ENCODE assay signal across 16 cellular contexts in the genomic region with DNA sequence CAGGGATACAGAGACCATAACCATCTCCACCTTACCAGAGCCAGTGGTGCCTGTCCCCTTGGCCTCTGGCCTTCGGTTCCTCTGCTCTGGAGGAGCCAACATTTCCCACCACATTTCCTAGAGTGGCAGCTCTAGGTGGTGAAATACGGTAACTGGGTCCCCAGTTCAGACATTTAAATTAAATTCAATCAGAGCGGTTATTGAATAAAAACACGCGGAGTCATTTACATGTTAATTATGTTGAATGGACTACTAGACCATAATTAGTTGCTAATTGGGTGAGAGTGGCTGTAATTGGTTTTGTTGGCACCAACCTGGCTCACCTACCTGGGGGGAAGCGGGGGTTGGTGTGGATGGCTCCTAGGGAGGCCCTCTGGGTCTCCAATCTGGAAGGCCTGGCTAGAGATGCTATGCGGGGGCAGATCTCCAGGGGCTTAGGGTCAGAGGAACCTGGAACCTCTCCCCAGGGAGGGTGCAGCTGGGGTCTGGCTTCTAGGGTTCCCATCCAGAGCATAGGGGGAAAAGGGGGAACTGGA. TPM values are rescaled to one million over a fixed set of nuclear protein-coding genes. Genes with fewer than 3 reads are reported as not detected.
A peak's percentile ranks its signal among the peaks of the same experiment; 100 is the strongest.
DNase-seq lines count a peak whose midpoint lies in the region; ATAC-seq and TF ChIP-seq lines count a peak whose summit lies in the region.
"Had no signal": no experiment of that assay in that cellular context is flagged by ENCODE, and none has a peak within 500 bp of the region (broad histone marks: within the 10 kb centered on the region; RNA-seq: fewer than 3 reads in every experiment).

No MANE protein-coding gene starts in this region.

- intact Hi-C loops in left ventricle myocardium inferior (cut with micrococcal nuclease) (no loop called here), left cardiac atrium (cut with DNase I) (no loop called here), upper lobe of right lung (cut with DNase I) (no loop called here)

- peak overlapping the region; percentile 67 for H3K4me3 Mint-ChIP-seq in nephron progenitor cell
- no peak overlapping the region for H3K4me3 Mint-ChIP-seq in activated T-cell treated with anti-CD3 and anti-CD28 coated beads, Interleukin-2, amount 50 U/mL, for 24 hours

- no peaks in the 10 kb centered on the region for H3K9me3 Mint-ChIP-seq in nephron progenitor cell
- H3K9me3 Mint-ChIP-seq in activated T-cell treated with anti-CD3 and anti-CD28 coated beads, Interleukin-2, amount 50 U/mL, for 24 hours: no peaks in the 10 kb centered on the region

- DNase-seq in left ventricle myocardium inferior: no peak
- no peak for DNase-seq in left cardiac atrium
- DNase-seq in nephron progenitor cell: no peak
- DNase-seq in upper lobe of right lung: no peak
- DNase-seq in NCI-H1092 treated with DMSO at 0.1 percent for 48 hours (lab: John Stamatoyannopoulos, UW): no peak
- DNase-seq in activated T-cell treated with anti-CD3 and anti-CD28 coated beads, Interleukin-2, amount 50 U/mL, for 24 hours: no peak
- DNase-seq: activated CD4-positive, CD25-positive, alpha-beta regulatory T cell treated with anti-CD3 and anti-CD28 coated beads, Interleukin-2, amount 50 U/mL, for 72 hours; activated T-cell treated with anti-CD3 and anti-CD28 coated beads for 4 hours; adrenal gland; stimulated activated CD4-positive, alpha-beta T cell treated with anti-CD3 and anti-CD28 coated beads, Interleukin-12 subunit alpha, Interleukin-12 subunit beta, amount 100 ng/mL, for 4 hours had no signal

- H3K4me1 ChIP-seq in left ventricle myocardium inferior (peaks cover 100% of the 10 kb centered on the region), ectodermal cell (ENCODE audit: control insufficient read depth, insufficient read depth, low read length) (peaks cover 66% of the 10 kb centered on the region), upper lobe of right lung (peaks cover 82% of the 10 kb centered on the region)

- no peak for TF ChIP-seq CTCF in left ventricle myocardium inferior (IDR thresholded peaks at IDR 0.05; ENCODE audit: borderline replicate concordance)
- no peak for TF ChIP-seq CTCF in nephron progenitor cell (IDR thresholded peaks at IDR 0.05)
- no peak for TF ChIP-seq CTCF in upper lobe of right lung (IDR thresholded peaks at IDR 0.05)

- H3K36me3 Mint-ChIP-seq in nephron progenitor cell (ENCODE audit: low read depth): peaks cover 16% of the 10 kb centered on the region
- H3K36me3 Mint-ChIP-seq in activated T-cell treated with anti-CD3 and anti-CD28 coated beads, Interleukin-2, amount 50 U/mL, for 24 hours (ENCODE audit: low read depth): no peaks in the 10 kb centered on the region

- H3K36me3 ChIP-seq in left ventricle myocardium inferior (no peaks in the 10 kb centered on the region), ectodermal cell (ENCODE audit: control insufficient read depth, insufficient read depth, low read length) (no peaks in the 10 kb centered on the region), upper lobe of right lung (no peaks in the 10 kb centered on the region)
- H3K36me3 ChIP-seq: adrenal gland, gastroesophageal sphincter had no signal

- H3K9me3 ChIP-seq in left ventricle myocardium inferior (replicated peaks) (no peaks in the 10 kb centered on the region), ectodermal cell (ENCODE audit: control insufficient read depth, low read length) (no peaks in the 10 kb centered on the region), upper lobe of right lung (no peaks in the 10 kb centered on the region)
- H3K9me3 ChIP-seq: adrenal gland, gastroesophageal sphincter had no signal

- 87 to 89% methylated on average over 7 of the region's 7 CpGs for WGBS in ectodermal cell, 2 experiments

- ATAC-seq in left cardiac atrium (no peak), upper lobe of right lung (no peak), HG03521 (IDR thresholded peaks at IDR 0.05; ENCODE audit: unreplicated experiment) (no peak)

- peak overlapping the region; percentile 88 for H3K27ac ChIP-seq in left ventricle myocardium inferior (replicated peaks)
- H3K27ac ChIP-seq in ectodermal cell (ENCODE audit: insufficient read depth, low read depth, low read length, poor library complexity, severe bottlenecking): peak overlapping the region; percentile 85
- H3K27ac ChIP-seq in upper lobe of right lung: peak overlapping the region; percentile 76

- no peaks in the 10 kb centered on the region for H3K27me3 Mint-ChIP-seq in nephron progenitor cell (ENCODE audit: low read depth, poor library complexity)
- H3K27me3 Mint-ChIP-seq in activated T-cell treated with anti-CD3 and anti-CD28 coated beads, Interleukin-2, amount 50 U/mL, for 24 hours: no peaks in the 10 kb centered on the region

- H3K4me3 ChIP-seq in left ventricle myocardium inferior (no peak overlapping the region), ectodermal cell (ENCODE audit: insufficient read depth, low read depth, low read length) (no peak overlapping the region), upper lobe of right lung (no peak overlapping the region)
- H3K4me3 ChIP-seq: adrenal gland, gastroesophageal sphincter had no signal

- H3K4me1 Mint-ChIP-seq in nephron progenitor cell: peaks cover 91% of the 10 kb centered on the region
- no peaks in the 10 kb centered on the region for H3K4me1 Mint-ChIP-seq in activated T-cell treated with anti-CD3 and anti-CD28 coated beads, Interleukin-2, amount 50 U/mL, for 24 hours (ENCODE audit: low read depth)

- peak overlapping the region; percentile 100 for H3K27ac Mint-ChIP-seq in nephron progenitor cell
- no peak overlapping the region for H3K27ac Mint-ChIP-seq in activated T-cell treated with anti-CD3 and anti-CD28 coated beads, Interleukin-2, amount 50 U/mL, for 24 hours

- H3K27me3 ChIP-seq in left ventricle myocardium inferior (ENCODE audit: low read depth) (no peaks in the 10 kb centered on the region), ectodermal cell (ENCODE audit: control insufficient read depth, insufficient read depth, low read length, poor library complexity, severe bottlenecking) (no peaks in the 10 kb centered on the region), upper lobe of right lung (no peaks in the 10 kb centered on the region)
- H3K27me3 ChIP-seq: adrenal gland, gastroesophageal sphincter had no signal

RNA-seq across cellular contexts. Expression of gene SEMA3F, which starts 12.7 kb away (rescaled TPM):
- 10.2 TPM for total RNA-seq in left ventricle myocardium inferior
- total RNA-seq in left cardiac atrium: 10 to 100 TPM; 12.5 to 24.0 TPM
- polyA plus RNA-seq in ectodermal cell (2013, experiment 1 of 4): 57.7 TPM
- 55.4 TPM for polyA plus RNA-seq in ectodermal cell (2013, experiment 2 of 4)
- polyA plus RNA-seq in ectodermal cell (2013, experiment 3 of 4): 39.7 TPM
- 41.2 TPM for polyA plus RNA-seq in ectodermal cell (2013, experiment 4 of 4)
- total RNA-seq in upper lobe of right lung: 65.6 TPM

RNA-seq across cellular contexts. Expression of gene GNAT1, which starts 23.6 kb away (rescaled TPM):
- total RNA-seq in left ventricle myocardium inferior: not detected
- total RNA-seq in left cardiac atrium: not detected
- not detected for polyA plus RNA-seq in ectodermal cell (2013, experiment 1 of 4)
- polyA plus RNA-seq in ectodermal cell (2013, experiment 2 of 4): 0.78 TPM
- polyA plus RNA-seq in ectodermal cell (2013, experiment 3 of 4): not detected
- not detected for polyA plus RNA-seq in ectodermal cell (2013, experiment 4 of 4)
- not detected for total RNA-seq in upper lobe of right lung
- total RNA-seq: adrenal gland, dermis blood vessel endothelial cell, gastroesophageal sphincter, OCI-LY7 had no signal
- polyA plus RNA-seq: adrenal gland, neural cell had no signal

RNA-seq across cellular contexts. Expression of gene SLC38A3, which starts 37.2 kb away (rescaled TPM):
- total RNA-seq in left ventricle myocardium inferior (10.4 TPM), left cardiac atrium (1 to 10 TPM; 5.2 to 7.7 TPM), upper lobe of right lung (not detected)
- 3.6 TPM for polyA plus RNA-seq in ectodermal cell (2013, experiment 1 of 4)
- 2.9 TPM for polyA plus RNA-seq in ectodermal cell (2013, experiment 2 of 4)
- polyA plus RNA-seq in ectodermal cell (2013, experiment 3 of 4): 4.5 TPM
- polyA plus RNA-seq in ectodermal cell (2013, experiment 4 of 4): 3.0 TPM
- total RNA-seq: dermis blood vessel endothelial cell, OCI-LY7 had no signal
- polyA plus RNA-seq: neural cell had no signal
